9 cellular contexts compared by ENCODE assay signal in genomic region chr11:20337526-20338154, GRCh38. TPM values are rescaled to one million over a fixed set of nuclear protein-coding genes. Genes with fewer than 3 reads are reported as not detected.
A peak's percentile ranks its signal among the peaks of the same experiment; 100 is the strongest.
DNase-seq lines count a peak whose midpoint lies in the region; ATAC-seq and TF ChIP-seq lines count a peak whose summit lies in the region.
"Had no signal": no experiment of that assay in that cellular context is flagged by ENCODE, and none has a peak within 500 bp of the region (broad histone marks: within the 10 kb centered on the region; RNA-seq: fewer than 3 reads in every experiment).

No MANE protein-coding gene starts in this region.

- H4K20me1 ChIP-seq in H9 (ENCODE audit: control insufficient read depth, insufficient read depth, insufficient read length), result no peaks in the 10 kb centered on the region

- H3K4ac ChIP-seq in H9 (ENCODE audit: low read depth, low read length), result no peak overlapping the region

- no peak overlapping the region for H3K9ac ChIP-seq in H9 (ENCODE audit: extremely low read depth, insufficient read length, low read length)

- H3K9me3 Mint-ChIP-seq in H9, result no peaks in the 10 kb centered on the region; a peak in 1 of 5 replicates

- H2BK12ac ChIP-seq in H9 (ENCODE audit: insufficient read length, low read depth, low read length), result no peak overlapping the region

- H3K79me2 ChIP-seq in H9 (ENCODE audit: insufficient read depth, low read length), result no peaks in the 10 kb centered on the region

- no peak overlapping the region for H3K4me3 ChIP-seq in foreskin fibroblast (ENCODE audit: low read depth in 1 of 2, low read length in 2 of 2)
- H3K4me3 ChIP-seq in gastrocnemius medialis, result no peak overlapping the region
- H3K4me3 ChIP-seq: tibial nerve had no signal

- no peak overlapping the region for H3K56ac ChIP-seq in H9 (ENCODE audit: insufficient read length, low read depth, low read length)

- peak; percentile 20 for DNase-seq in Caki2 (ENCODE audit: low read depth)
- peak; percentile 36 for DNase-seq in H9
- peak; percentile 40 for DNase-seq in NOMO-1 treated with DMSO at 0.1 percent for 48 hours (lab: John Stamatoyannopoulos, UW; ENCODE audit: unreplicated experiment)
- peak in 1 of 2 donors; percentile 24 for DNase-seq in foreskin fibroblast
- no peak for DNase-seq in gastrocnemius medialis
- DNase-seq in activated CD8-positive, alpha-beta memory T cell treated with anti-CD3 and anti-CD28 coated beads, Interleukin-2, amount 50 U/mL, for 4 hours, result no peak
- no peak for DNase-seq in AG08396 (ENCODE audit: low spot score)

- no peak overlapping the region for H2BK20ac ChIP-seq in H9 (ENCODE audit: low read depth, low read length, poor library complexity, severe bottlenecking)

- TF ChIP-seq CTCF in H9 (conservative IDR thresholded peaks at IDR 0.05) (peak; percentile 77), foreskin fibroblast (IDR thresholded peaks at IDR 0.05; ENCODE audit: low read depth, low read length) (peak; percentile 43), gastrocnemius medialis (IDR thresholded peaks at IDR 0.05 in 4 of 5, conservative IDR thresholded peaks at IDR 0.05 in 1 of 5) (no peak)

- H3K23ac ChIP-seq in H9 (ENCODE audit: insufficient read length, low read depth, low read length), result no peak overlapping the region

- H3K79me1 ChIP-seq in H9 (ENCODE audit: insufficient read depth, low read depth, low read length, poor library complexity, severe bottlenecking), result no peaks in the 10 kb centered on the region

- H4K8ac ChIP-seq in H9 (replicated peaks; ENCODE audit: insufficient read length, low read depth, low read length), result no peak overlapping the region

- H3K4me2 ChIP-seq in H9 (ENCODE audit: insufficient read depth, insufficient read length, low read length), result no peak overlapping the region

- H3K4me1 Mint-ChIP-seq in H9, result peaks cover 17 to 31% of the 10 kb centered on the region in 2 experiments

- no peaks in the 10 kb centered on the region; the same call in 1 of the 2 replicates for H3K4me1 ChIP-seq in H9 (ENCODE audit: insufficient read depth, low read length)
- H3K4me1 ChIP-seq in gastrocnemius medialis, result no peaks in the 10 kb centered on the region

- ATAC-seq in GM18520 (IDR thresholded peaks at IDR 0.05; ENCODE audit: unreplicated experiment) (no peak), gastrocnemius medialis (no peak)

- H3K27me3 ChIP-seq in H9 (ENCODE audit: insufficient read depth, low read length) (no peaks in the 10 kb centered on the region; the same call in 1 of the 2 replicates), gastrocnemius medialis (peaks cover 4 to 12% (median 7%) of the 10 kb centered on the region in 3 donors)

- no peak overlapping the region for H3T11ph ChIP-seq in H9 (ENCODE audit: low read length)

- H3K18ac ChIP-seq in H9 (ENCODE audit: insufficient read length, low read depth, low read length), result no peak overlapping the region

- no peak overlapping the region for H4K5ac ChIP-seq in H9 (ENCODE audit: insufficient read length, low read depth, low read length)

- H3K4me3 Mint-ChIP-seq in H9, result no peak overlapping the region

- in situ Hi-C loops in Caki2 (cut with HindIII; ENCODE audit: low pct_unique_long_range_greater_than_20kb, low sequenced_read_pairs), result no loop called here
- in situ Hi-C loops in gastrocnemius medialis (cut with MboI; ENCODE audit: low sequenced_read_pairs in 4 of 4), result loop anchor here in 2 of 4 donors (25.0 kb wide), 2 partner anchors 375 to 400 kb away; no protein-coding TSS in a partner anchor

- WGBS in H9 (ENCODE audit: extremely low coverage, insufficient read length, low lambda C conversion rate), result no CpG with 5 or more reads among the region's 9 CpGs

- H3K9me3 ChIP-seq in H9 (ENCODE audit: control insufficient read depth, low read depth, low read length) (no peaks in the 10 kb centered on the region), gastrocnemius medialis (no peaks in the 10 kb centered on the region)
- H3K9me3 ChIP-seq: tibial nerve had no signal

- no peak overlapping the region for H2AFZ ChIP-seq in H9 (ENCODE audit: low read length)

- intact Hi-C loops in gastrocnemius medialis (cut with DNase I; ENCODE audit: low total_unique reads), result no loop called here

- H3K36me3 ChIP-seq in gastrocnemius medialis, result no peaks in the 10 kb centered on the region
- H3K36me3 ChIP-seq: tibial nerve had no signal

- no peaks in the 10 kb centered on the region for H3K23me2 ChIP-seq in H9 (ENCODE audit: insufficient read length, low read depth, low read length, poor library complexity, severe bottlenecking)

- H3K14ac ChIP-seq in H9 (ENCODE audit: insufficient read depth, low read length), result no peak overlapping the region

- no peak overlapping the region for H2BK5ac ChIP-seq in H9 (ENCODE audit: insufficient read length, low read length)

- no peak overlapping the region for H2AK5ac ChIP-seq in H9 (ENCODE audit: insufficient read length, low read length)

- TF ChIP-seq POLR2A in gastrocnemius medialis (IDR thresholded peaks at IDR 0.05), result no peak

- no peak overlapping the region for H4K91ac ChIP-seq in H9 (ENCODE audit: insufficient read length, low read depth, low read length)

- no peak overlapping the region for H3K27ac ChIP-seq in H9 (ENCODE audit: insufficient read length, low read depth, low read length)
- H3K27ac ChIP-seq in gastrocnemius medialis, result no peak overlapping the region
- H3K27ac ChIP-seq: tibial nerve had no signal

- no peak overlapping the region for H2BK15ac ChIP-seq in H9 (ENCODE audit: low read depth, low read length)

- H3K27ac Mint-ChIP-seq in H9, result peak overlapping the region in 2 of 3 experiments; percentile 3 to 18; a peak in 3 of 7 replicates

- no peaks in the 10 kb centered on the region for H3K36me3 Mint-ChIP-seq in H9 (ENCODE audit: insufficient read depth in 1 of 3, low read depth in 3 of 3)

- no peak overlapping the region for H2BK120ac ChIP-seq in H9 (ENCODE audit: low read depth, low read length, poor library complexity, severe bottlenecking)

- peaks cover 19% of the 10 kb centered on the region for H3K27me3 Mint-ChIP-seq in H9 (ENCODE audit: low read depth)

RNA-seq across cellular contexts. Expression of gene HTATIP2, which starts 25.9 kb away (rescaled TPM):
- total RNA-seq in Caki2 (2014; rRNA removed; shearing (Covaris generic); ENCODE audit: low replicate concordance), result 271 and 297 TPM in 2 replicates
- 32.8 and 33.6 TPM in 2 replicates for total RNA-seq in H9 (2021)
- 10 to 100 TPM; 61.6 to 87.2 (median 75.8) TPM for total RNA-seq in gastrocnemius medialis

RNA-seq across cellular contexts. Expression of gene PRMT3, which starts 49.9 kb away (rescaled TPM):
- 14.7 and 15.5 TPM in 2 replicates for total RNA-seq in Caki2 (2014; rRNA removed; shearing (Covaris generic); ENCODE audit: low replicate concordance)
- total RNA-seq in H9 (2021) (22.0 and 22.6 TPM in 2 replicates), gastrocnemius medialis (10 to 100 TPM; 14.0 to 20.1 (median 17.0) TPM)

Comparison
In these comparisons a context has a peak if more than half of its experiments do, and no peak if none do; other contexts are left out.
1. DNase-seq: peak in Caki2 (single experiment), H9 (single experiment) and NOMO-1 treated with DMSO at 0.1 percent for 48 hours (single experiment); none in gastrocnemius medialis (0 of 2), activated CD8-positive, alpha-beta memory T cell treated with anti-CD3 and anti-CD28 coated beads, Interleukin-2, amount 50 U/mL, for 4 hours (single experiment) and AG08396 (single experiment).
2. CTCF ChIP-seq: peak in H9 (single experiment) and foreskin fibroblast (single experiment); none in gastrocnemius medialis (0 of 5).